ENCODE assay signal across 2 cellular contexts in the genomic region with DNA sequence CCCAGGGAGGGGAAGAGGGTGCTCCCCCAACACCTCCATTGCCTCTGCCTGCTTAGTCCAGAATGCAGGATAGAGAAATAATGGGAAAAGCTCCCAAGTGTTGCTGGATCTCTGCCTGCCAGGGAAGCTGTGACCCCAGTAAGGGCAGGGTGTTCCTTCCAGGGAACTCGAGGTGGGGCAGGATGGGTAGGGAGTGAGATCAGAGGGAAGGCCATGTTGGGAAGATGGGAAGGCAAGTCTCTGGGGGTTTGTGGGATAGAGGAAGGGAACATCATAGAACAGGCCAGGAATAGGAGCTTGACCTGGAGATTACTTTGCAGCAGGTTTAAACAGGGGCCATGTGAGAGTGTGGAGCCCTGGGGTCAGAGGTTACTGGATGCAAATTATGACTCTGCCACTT.
TF ChIP-seq lines count a peak whose summit lies in the region.

No MANE protein-coding gene starts in this region.

TF ChIP-seq in HEK293, 187 proteins besides CTCF, POLR2A, EP300 and RAD21:
- TF ChIP-seq ZNF76 (tag by site-specific recombination; IDR thresholded peaks at IDR 0.05; ENCODE audit: borderline replicate concordance, low read depth), result 0 out of 2 replicates have a peak, but pooled peaks have one; percentile 23
- TF ChIP-seq, protein P1, sequence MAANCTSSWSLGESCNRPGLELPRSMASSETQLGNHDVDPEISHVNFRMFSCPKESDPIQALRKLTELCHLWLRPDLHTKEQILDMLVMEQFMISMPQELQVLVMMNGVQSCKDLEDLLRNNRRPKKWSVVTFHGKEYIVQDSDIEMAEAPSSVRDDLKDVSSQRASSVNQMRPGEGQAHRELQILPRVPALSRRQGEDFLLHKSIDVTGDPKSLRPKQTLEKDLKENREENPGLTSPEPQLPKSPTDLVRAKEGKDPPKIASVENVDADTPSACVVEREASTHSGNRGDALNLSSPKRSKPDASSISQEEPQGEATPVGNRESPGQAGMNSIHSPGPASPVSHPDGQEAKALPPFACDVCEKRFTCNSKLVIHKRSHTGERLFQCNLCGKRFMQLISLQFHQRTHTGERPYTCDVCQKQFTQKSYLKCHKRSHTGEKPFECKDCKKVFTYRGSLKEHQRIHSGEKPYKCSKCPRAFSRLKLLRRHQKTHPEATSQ (tag by site-specific recombination; IDR thresholded peaks at IDR 0.05), result no peak

TF ChIP-seq in H1, 55 proteins besides CTCF, POLR2A, EP300 and RAD21:
- TF ChIP-seq CBX5 (IDR thresholded peaks at IDR 0.05; ENCODE audit: low read depth, low read length) (no peak), SIRT6 (IDR thresholded peaks at IDR 0.05; ENCODE audit: low read length) (no peak), JUND (IDR thresholded peaks at IDR 0.05; ENCODE audit: low read length) (no peak), CHD2 (IDR thresholded peaks at IDR 0.05; ENCODE audit: low read length) (no peak), SP2 (IDR thresholded peaks at IDR 0.05; ENCODE audit: low read length) (no peak), SIN3A (conservative IDR thresholded peaks at IDR 0.05 in 1 of 2, IDR thresholded peaks at IDR 0.05 in 1 of 2; ENCODE audit: low read depth in 1 of 2, low read length in 2 of 2) (no peak), SUZ12 (IDR thresholded peaks at IDR 0.05; ENCODE audit: low read length) (no peak), TAF1 (IDR thresholded peaks at IDR 0.05; ENCODE audit: low read depth, low read length) (no peak), BCL11A (IDR thresholded peaks at IDR 0.05; ENCODE audit: low read depth in 2 of 2, low read length in 2 of 2) (no peak), CHD1 (IDR thresholded peaks at IDR 0.05; ENCODE audit: low read depth, low read length) (no peak), SRF (IDR thresholded peaks at IDR 0.05; ENCODE audit: low read depth, low read length) (no peak), HDAC2 (IDR thresholded peaks at IDR 0.05; ENCODE audit: borderline replicate concordance in 1 of 2, low read depth in 2 of 2, low read length in 2 of 2) (no peak), KDM4A (IDR thresholded peaks at IDR 0.05; ENCODE audit: low read depth, low read length, severe bottlenecking) (no peak), ZNF274 (IDR thresholded peaks at IDR 0.05; ENCODE audit: borderline replicate concordance, extremely low read depth, low read length) (no peak), SP4 (IDR thresholded peaks at IDR 0.05; ENCODE audit: low read length) (no peak), TCF12 (IDR thresholded peaks at IDR 0.05; ENCODE audit: low read depth, low read length) (no peak)
